Comparison of ENCODE assay signal across 16 cellular contexts in the genomic region with DNA sequence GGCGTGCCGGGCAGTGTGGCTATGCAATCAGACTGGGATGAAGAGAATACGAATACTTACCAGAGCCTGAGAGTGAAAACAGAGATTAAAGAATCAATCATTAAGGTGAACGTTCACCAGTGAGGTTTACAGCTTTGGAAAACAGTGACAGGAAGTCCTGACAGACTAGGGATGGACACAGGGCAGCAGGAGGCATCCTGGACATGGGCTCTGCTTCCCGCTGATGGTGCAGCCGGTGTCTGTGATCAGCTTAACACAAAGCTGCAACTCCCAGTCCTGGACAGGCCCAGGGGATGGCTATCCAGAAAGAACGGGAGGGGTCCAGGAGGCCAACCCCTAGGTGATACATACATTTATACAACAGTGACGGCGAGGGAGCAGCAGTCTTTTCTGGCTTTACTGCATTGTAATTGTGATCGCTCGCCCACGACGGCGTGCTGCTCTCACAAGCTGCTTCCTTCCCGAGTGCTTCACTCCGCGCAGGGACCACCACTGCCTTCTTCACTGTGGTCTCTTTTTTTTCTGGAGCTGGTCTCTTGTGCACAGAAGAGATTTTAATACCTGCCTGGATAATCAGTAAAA.
"Had no signal": no experiment of that assay in that cellular context is flagged by ENCODE, and none has a peak within 500 bp of the region (broad histone marks: within the 10 kb centered on the region; RNA-seq: fewer than 3 reads in every experiment).

No MANE protein-coding gene starts in this region.

- H3K27ac Mint-ChIP-seq: dendritic cell treated with granulocyte-macrophage colony-stimulating factor and Interleukin-4, amounts not matched to agents 40 ng/mL and 50 ng/mL, for 4 days; T-helper 1 cell treated with Interleukin-12 subunit alpha and Interleukin-12 subunit beta and Interleukin-4 antibody, amounts not matched to agents 30 μg/mL and 1 μg/mL, for 36 hours had no signal

- H3K36me3 ChIP-seq: uterus had no signal

- H3K27me3 Mint-ChIP-seq: dendritic cell treated with granulocyte-macrophage colony-stimulating factor and Interleukin-4, amounts not matched to agents 40 ng/mL and 50 ng/mL, for 4 days; naive B cell had no signal

- H3K4me1 ChIP-seq: parathyroid adenoma, uterus had no signal

- DNase-seq: activated CD4-positive, alpha-beta T cell treated with anti-CD3 and anti-CD28 coated beads for 4 hours; activated CD8-positive, alpha-beta memory T cell treated with anti-CD3 and anti-CD28 coated beads for 24 hours; activated naive CD4-positive, alpha-beta T cell treated with Interleukin-2 at 50 U/mL for 16 hours; adrenal gland; effector memory CD4-positive, alpha-beta T cell; mammary epithelial cell; naive B cell; uterus had no signal

- H3K27me3 ChIP-seq: adrenal gland, heart right ventricle, neutrophil, tibial nerve, uterus had no signal

- H3K4me3 Mint-ChIP-seq: dendritic cell treated with granulocyte-macrophage colony-stimulating factor and Interleukin-4, amounts not matched to agents 40 ng/mL and 50 ng/mL, for 4 days; naive B cell; stimulated activated effector memory CD8-positive, alpha-beta T cell treated with anti-CD3 and anti-CD28 coated beads, Interleukin-12 subunit alpha, Interleukin-12 subunit beta, amount 100 ng/mL, for 72 hours; T-helper 1 cell treated with Interleukin-12 subunit alpha and Interleukin-12 subunit beta and Interleukin-4 antibody, amounts not matched to agents 30 μg/mL and 1 μg/mL, for 36 hours; WTC11 had no signal

- H3K27ac ChIP-seq: adrenal gland, heart right ventricle, neutrophil, parathyroid adenoma, tibial nerve, uterus had no signal

- ATAC-seq: stimulated activated effector memory CD8-positive, alpha-beta T cell treated with anti-CD3 and anti-CD28 coated beads, Interleukin-12 subunit alpha, Interleukin-12 subunit beta, amount 100 ng/mL, for 72 hours; WTC11 had no signal

- H3K9ac ChIP-seq: parathyroid adenoma had no signal

- H3K9me3 ChIP-seq: adrenal gland, heart right ventricle, neutrophil, tibial nerve, uterus had no signal

- H3K4me3 ChIP-seq: adrenal gland, heart right ventricle, tibial nerve, uterus had no signal

- H3K9me3 Mint-ChIP-seq: dendritic cell treated with granulocyte-macrophage colony-stimulating factor and Interleukin-4, amounts not matched to agents 40 ng/mL and 50 ng/mL, for 4 days; naive B cell; stimulated activated effector memory CD8-positive, alpha-beta T cell treated with anti-CD3 and anti-CD28 coated beads, Interleukin-12 subunit alpha, Interleukin-12 subunit beta, amount 100 ng/mL, for 72 hours; T-helper 1 cell treated with Interleukin-12 subunit alpha and Interleukin-12 subunit beta and Interleukin-4 antibody, amounts not matched to agents 30 μg/mL and 1 μg/mL, for 36 hours; WTC11 had no signal
